ENCODE assay signal across 2 cellular contexts in the genomic region with DNA sequence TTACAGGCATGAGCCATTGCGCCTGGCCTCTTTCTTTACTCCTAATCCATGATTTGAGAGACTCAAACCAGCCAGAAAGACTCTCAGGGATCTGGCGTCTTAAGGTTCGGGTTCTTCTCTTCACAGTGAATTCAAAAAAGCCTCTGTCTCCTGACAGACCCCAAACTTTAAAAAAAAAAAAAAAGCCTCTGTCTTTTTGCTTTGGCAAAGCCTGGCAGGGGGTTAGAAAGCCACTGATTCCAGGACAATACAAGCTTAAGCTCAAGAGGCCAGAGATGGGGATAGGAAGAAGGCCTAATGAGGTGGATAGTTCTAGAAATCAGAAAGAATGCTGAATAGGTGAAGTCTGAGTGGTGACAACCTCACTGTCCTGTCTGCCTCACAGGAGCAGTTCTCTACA.
TF ChIP-seq lines count a peak whose summit lies in the region.

No MANE protein-coding gene starts in this region.

TF ChIP-seq in GM23338, 12 proteins besides CTCF, POLR2A, EP300 and RAD21:
- TF ChIP-seq POLR2AphosphoS5 (IDR thresholded peaks at IDR 0.05; ENCODE audit: low read depth) = no peak
- TF ChIP-seq EZH2phosphoT487 (IDR thresholded peaks at IDR 0.05; ENCODE audit: unreplicated experiment) = no peak
- TF ChIP-seq NANOG (IDR thresholded peaks at IDR 0.05; ENCODE audit: borderline replicate concordance) = no peak
- no peak for TF ChIP-seq CREB1 (CRISPR knock-in tag; IDR thresholded peaks at IDR 0.05; ENCODE audit: low read depth)
- TF ChIP-seq, protein P1, sequence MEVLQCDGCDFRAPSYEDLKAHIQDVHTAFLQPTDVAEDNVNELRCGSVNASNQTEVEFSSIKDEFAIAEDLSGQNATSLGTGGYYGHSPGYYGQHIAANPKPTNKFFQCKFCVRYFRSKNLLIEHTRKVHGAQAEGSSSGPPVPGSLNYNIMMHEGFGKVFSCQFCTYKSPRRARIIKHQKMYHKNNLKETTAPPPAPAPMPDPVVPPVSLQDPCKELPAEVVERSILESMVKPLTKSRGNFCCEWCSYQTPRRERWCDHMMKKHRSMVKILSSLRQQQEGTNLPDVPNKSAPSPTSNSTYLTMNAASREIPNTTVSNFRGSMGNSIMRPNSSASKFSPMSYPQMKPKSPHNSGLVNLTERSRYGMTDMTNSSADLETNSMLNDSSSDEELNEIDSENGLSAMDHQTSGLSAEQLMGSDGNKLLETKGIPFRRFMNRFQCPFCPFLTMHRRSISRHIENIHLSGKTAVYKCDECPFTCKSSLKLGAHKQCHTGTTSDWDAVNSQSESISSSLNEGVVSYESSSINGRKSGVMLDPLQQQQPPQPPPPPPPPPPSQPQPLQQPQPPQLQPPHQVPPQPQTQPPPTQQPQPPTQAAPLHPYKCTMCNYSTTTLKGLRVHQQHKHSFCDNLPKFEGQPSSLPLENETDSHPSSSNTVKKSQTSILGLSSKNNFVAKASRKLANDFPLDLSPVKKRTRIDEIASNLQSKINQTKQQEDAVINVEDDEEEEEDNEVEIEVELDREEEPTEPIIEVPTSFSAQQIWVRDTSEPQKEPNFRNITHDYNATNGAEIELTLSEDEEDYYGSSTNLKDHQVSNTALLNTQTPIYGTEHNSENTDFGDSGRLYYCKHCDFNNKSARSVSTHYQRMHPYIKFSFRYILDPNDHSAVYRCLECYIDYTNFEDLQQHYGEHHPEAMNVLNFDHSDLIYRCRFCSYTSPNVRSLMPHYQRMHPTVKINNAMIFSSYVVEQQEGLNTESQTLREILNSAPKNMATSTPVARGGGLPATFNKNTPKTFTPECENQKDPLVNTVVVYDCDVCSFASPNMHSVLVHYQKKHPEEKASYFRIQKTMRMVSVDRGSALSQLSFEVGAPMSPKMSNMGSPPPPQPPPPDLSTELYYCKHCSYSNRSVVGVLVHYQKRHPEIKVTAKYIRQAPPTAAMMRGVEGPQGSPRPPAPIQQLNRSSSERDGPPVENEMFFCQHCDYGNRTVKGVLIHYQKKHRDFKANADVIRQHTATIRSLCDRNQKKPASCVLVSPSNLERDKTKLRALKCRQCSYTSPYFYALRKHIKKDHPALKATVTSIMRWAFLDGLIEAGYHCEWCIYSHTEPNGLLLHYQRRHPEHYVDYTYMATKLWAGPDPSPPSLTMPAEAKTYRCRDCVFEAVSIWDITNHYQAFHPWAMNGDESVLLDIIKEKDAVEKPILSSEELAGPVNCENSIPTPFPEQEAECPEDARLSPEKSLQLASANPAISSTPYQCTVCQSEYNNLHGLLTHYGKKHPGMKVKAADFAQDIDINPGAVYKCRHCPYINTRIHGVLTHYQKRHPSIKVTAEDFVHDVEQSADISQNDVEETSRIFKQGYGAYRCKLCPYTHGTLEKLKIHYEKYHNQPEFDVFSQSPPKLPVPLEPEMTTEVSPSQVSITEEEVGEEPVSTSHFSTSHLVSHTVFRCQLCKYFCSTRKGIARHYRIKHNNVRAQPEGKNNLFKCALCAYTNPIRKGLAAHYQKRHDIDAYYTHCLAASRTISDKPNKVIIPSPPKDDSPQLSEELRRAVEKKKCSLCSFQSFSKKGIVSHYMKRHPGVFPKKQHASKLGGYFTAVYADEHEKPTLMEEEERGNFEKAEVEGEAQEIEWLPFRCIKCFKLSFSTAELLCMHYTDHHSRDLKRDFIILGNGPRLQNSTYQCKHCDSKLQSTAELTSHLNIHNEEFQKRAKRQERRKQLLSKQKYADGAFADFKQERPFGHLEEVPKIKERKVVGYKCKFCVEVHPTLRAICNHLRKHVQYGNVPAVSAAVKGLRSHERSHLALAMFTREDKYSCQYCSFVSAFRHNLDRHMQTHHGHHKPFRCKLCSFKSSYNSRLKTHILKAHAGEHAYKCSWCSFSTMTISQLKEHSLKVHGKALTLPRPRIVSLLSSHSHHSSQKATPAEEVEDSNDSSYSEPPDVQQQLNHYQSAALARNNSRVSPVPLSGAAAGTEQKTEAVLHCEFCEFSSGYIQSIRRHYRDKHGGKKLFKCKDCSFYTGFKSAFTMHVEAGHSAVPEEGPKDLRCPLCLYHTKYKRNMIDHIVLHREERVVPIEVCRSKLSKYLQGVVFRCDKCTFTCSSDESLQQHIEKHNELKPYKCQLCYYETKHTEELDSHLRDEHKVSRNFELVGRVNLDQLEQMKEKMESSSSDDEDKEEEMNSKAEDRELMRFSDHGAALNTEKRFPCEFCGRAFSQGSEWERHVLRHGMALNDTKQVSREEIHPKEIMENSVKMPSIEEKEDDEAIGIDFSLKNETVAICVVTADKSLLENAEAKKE (CRISPR knock-in tag; IDR thresholded peaks at IDR 0.05) = no peak

TF ChIP-seq in GM12878, 131 proteins besides CTCF, POLR2A, EP300 and RAD21:
- TF ChIP-seq ZBED1 (IDR thresholded peaks at IDR 0.05; ENCODE audit: borderline replicate concordance) (no peak), KAT2A (conservative IDR thresholded peaks at IDR 0.05; ENCODE audit: control insufficient read depth, low read depth, low read length) (no peak), ZZZ3 (IDR thresholded peaks at IDR 0.05; ENCODE audit: control insufficient read depth, insufficient read length, low read depth) (no peak), MYB (IDR thresholded peaks at IDR 0.05; ENCODE audit: borderline replicate concordance, low read depth, low read length) (no peak), POU2F2 (IDR thresholded peaks at IDR 0.05; ENCODE audit: borderline replicate concordance, low read depth, low read length) (no peak), PAX8 (IDR thresholded peaks at IDR 0.05) (no peak), ELK1 (IDR thresholded peaks at IDR 0.05; ENCODE audit: low read depth, low read length) (no peak), RBBP5 (conservative IDR thresholded peaks at IDR 0.05) (no peak), NR2C1 (IDR thresholded peaks at IDR 0.05) (no peak)
- TF ChIP-seq, protein P2, sequence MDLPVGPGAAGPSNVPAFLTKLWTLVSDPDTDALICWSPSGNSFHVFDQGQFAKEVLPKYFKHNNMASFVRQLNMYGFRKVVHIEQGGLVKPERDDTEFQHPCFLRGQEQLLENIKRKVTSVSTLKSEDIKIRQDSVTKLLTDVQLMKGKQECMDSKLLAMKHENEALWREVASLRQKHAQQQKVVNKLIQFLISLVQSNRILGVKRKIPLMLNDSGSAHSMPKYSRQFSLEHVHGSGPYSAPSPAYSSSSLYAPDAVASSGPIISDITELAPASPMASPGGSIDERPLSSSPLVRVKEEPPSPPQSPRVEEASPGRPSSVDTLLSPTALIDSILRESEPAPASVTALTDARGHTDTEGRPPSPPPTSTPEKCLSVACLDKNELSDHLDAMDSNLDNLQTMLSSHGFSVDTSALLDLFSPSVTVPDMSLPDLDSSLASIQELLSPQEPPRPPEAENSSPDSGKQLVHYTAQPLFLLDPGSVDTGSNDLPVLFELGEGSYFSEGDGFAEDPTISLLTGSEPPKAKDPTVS (IDR thresholded peaks at IDR 0.05; ENCODE audit: low read depth, low read length) = no peak
